Comparison of ENCODE assay signal across 1 cellular context in genomic region chr2:72147303-72147970, GRCh38.
TF ChIP-seq lines count a peak whose summit lies in the region.

TSS of gene CYP26B1 (minus strand) at chr2:72147862. CDS start at chr2:72147834, 28 bp downstream.

TF ChIP-seq in IMR-90, 13 proteins besides CTCF, POLR2A, EP300 and RAD21 (continued from another document):
- TF ChIP-seq RFX5 (IDR thresholded peaks at IDR 0.05; ENCODE audit: low read depth, low read length) = no peak
- no peak for TF ChIP-seq FOS (IDR thresholded peaks at IDR 0.05; ENCODE audit: low read depth, low read length)
- TF ChIP-seq CEBPB (IDR thresholded peaks at IDR 0.05; ENCODE audit: low read depth, low read length) = no peak
- TF ChIP-seq USF2 (IDR thresholded peaks at IDR 0.05; ENCODE audit: low read depth, low read length) = no peak
- TF ChIP-seq MAZ (IDR thresholded peaks at IDR 0.05; ENCODE audit: borderline replicate concordance, low read depth, low read length) = no peak
